ENCODE assay signal across 11 cellular contexts in the genomic region with DNA sequence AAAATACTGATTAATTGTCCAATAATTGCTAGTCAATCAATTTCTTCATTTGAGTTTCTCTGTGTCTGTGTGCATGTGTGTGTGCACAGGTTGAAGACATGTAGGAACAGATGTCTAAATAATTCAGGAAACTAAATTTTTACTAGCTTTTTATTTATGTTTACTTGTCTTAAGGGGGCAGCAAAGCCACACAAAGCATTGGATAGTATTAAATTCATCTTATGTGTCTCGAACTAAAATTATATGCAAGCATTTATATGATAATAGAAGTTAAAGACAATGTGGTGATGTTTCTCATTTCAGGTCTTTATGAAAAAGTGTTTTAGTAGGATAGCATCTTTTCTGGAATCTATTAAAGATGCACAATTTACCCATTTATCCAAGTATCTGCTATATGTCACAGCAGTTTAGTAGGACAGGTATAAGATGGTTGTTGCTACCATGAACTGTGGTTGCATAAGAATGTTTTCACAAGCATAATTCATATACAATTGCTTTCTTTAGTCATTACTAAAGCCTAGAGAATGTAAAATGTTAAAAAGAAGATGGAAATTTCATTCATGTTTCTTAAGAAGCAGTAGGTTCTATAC.
DNase-seq lines count a peak whose midpoint lies in the region; ATAC-seq and TF ChIP-seq lines count a peak whose summit lies in the region.
"Had no signal": no experiment of that assay in that cellular context is flagged by ENCODE, and none has a peak within 500 bp of the region (broad histone marks: within the 10 kb centered on the region; RNA-seq: fewer than 3 reads in every experiment).

No MANE protein-coding gene starts in this region.

- H3K27me3 ChIP-seq in uterus = no peaks in the 10 kb centered on the region

- no peak for ATAC-seq in HG02759 (IDR thresholded peaks at IDR 0.05; ENCODE audit: unreplicated experiment)

- no peak overlapping the region for H3K4me3 Mint-ChIP-seq in T-helper 2 cell treated with Interferon-gamma antibody and Interleukin-4, amounts not matched to agents 5 μg/mL and 100 μg/mL, for 36 hours

- H3K27me3 Mint-ChIP-seq in T-helper 2 cell treated with Interferon-gamma antibody and Interleukin-4, amounts not matched to agents 5 μg/mL and 100 μg/mL, for 36 hours (ENCODE audit: low read depth) = no peaks in the 10 kb centered on the region

- TF ChIP-seq POLR2A in uterus (IDR thresholded peaks at IDR 0.05) = no peak

- H3K27ac ChIP-seq in uterus = no peak overlapping the region

- H3K4me3 ChIP-seq in fibroblast of villous mesenchyme (ENCODE audit: low read depth, low read length) = no peak overlapping the region
- no peak overlapping the region for H3K4me3 ChIP-seq in uterus

- in situ Hi-C loops in SK-MEL-5 (cut with HindIII; ENCODE audit: low pct_unique_long_range_greater_than_20kb, low sequenced_read_pairs) = no loop called here

- H3K9me3 ChIP-seq in uterus = no peaks in the 10 kb centered on the region
- H3K9me3 ChIP-seq: Caco-2 had no signal

- no peak overlapping the region for H3K27ac Mint-ChIP-seq in T-helper 2 cell treated with Interferon-gamma antibody and Interleukin-4, amounts not matched to agents 5 μg/mL and 100 μg/mL, for 36 hours

- no peaks in the 10 kb centered on the region for H3K36me3 ChIP-seq in uterus

- no peaks in the 10 kb centered on the region for H3K36me3 Mint-ChIP-seq in T-helper 2 cell treated with Interferon-gamma antibody and Interleukin-4, amounts not matched to agents 5 μg/mL and 100 μg/mL, for 36 hours (ENCODE audit: low read depth)

- intact Hi-C loops in uterus (cut with DNase I; ENCODE audit: low total_unique reads) = no loop called here

- no peaks in the 10 kb centered on the region for H3K9me3 Mint-ChIP-seq in T-helper 2 cell treated with Interferon-gamma antibody and Interleukin-4, amounts not matched to agents 5 μg/mL and 100 μg/mL, for 36 hours

- no peaks in the 10 kb centered on the region for H3K4me1 ChIP-seq in uterus
- H3K4me1 ChIP-seq: Caco-2 had no signal

- TF ChIP-seq CTCF in fibroblast of villous mesenchyme (IDR thresholded peaks at IDR 0.05; ENCODE audit: insufficient read depth, low read depth, low read length) (peak; percentile 46), uterus (IDR thresholded peaks at IDR 0.05) (no peak)

- DNase-seq in A172 (ENCODE audit: low spot score) = peak; percentile 40
- DNase-seq in H4 (ENCODE audit: low spot score) = peak; percentile 58
- peak; percentile 73 for DNase-seq in SK-MEL-5 (ENCODE audit: low read depth, low spot score)
- peak; percentile 64 for DNase-seq in fibroblast of villous mesenchyme (ENCODE audit: low read depth)
- no peak for DNase-seq in uterus
- no peak for DNase-seq in DMS153 (lab: John Stamatoyannopoulos, UW)
- DNase-seq in T-helper 2 cell treated with Interferon-gamma antibody and Interleukin-4, amounts not matched to agents 5 μg/mL and 100 μg/mL, for 36 hours (ENCODE audit: low spot score) = no peak
- DNase-seq: Caco-2; islet precursor cell; stimulated activated CD4-positive, alpha-beta T cell treated with anti-CD3 and anti-CD28 coated beads, Interleukin-4, amount 100 ng/mL, for 24 hours had no signal

- no peaks in the 10 kb centered on the region for H3K4me1 Mint-ChIP-seq in T-helper 2 cell treated with Interferon-gamma antibody and Interleukin-4, amounts not matched to agents 5 μg/mL and 100 μg/mL, for 36 hours (ENCODE audit: low read depth)

Comparison
In these comparisons a context has a peak if more than half of its experiments do, and no peak if none do; other contexts are left out.
1. DNase-seq: peak in A172 (single experiment), H4 (single experiment), SK-MEL-5 (single experiment) and fibroblast of villous mesenchyme (single experiment); none in uterus (0 of 2), DMS153 (single experiment) and T-helper 2 cell treated with Interferon-gamma antibody and Interleukin-4, amounts not matched to agents 5 μg/mL and 100 μg/mL, for 36 hours (single experiment).